Comparison of ENCODE assay signal across 8 cellular contexts in the genomic region with DNA sequence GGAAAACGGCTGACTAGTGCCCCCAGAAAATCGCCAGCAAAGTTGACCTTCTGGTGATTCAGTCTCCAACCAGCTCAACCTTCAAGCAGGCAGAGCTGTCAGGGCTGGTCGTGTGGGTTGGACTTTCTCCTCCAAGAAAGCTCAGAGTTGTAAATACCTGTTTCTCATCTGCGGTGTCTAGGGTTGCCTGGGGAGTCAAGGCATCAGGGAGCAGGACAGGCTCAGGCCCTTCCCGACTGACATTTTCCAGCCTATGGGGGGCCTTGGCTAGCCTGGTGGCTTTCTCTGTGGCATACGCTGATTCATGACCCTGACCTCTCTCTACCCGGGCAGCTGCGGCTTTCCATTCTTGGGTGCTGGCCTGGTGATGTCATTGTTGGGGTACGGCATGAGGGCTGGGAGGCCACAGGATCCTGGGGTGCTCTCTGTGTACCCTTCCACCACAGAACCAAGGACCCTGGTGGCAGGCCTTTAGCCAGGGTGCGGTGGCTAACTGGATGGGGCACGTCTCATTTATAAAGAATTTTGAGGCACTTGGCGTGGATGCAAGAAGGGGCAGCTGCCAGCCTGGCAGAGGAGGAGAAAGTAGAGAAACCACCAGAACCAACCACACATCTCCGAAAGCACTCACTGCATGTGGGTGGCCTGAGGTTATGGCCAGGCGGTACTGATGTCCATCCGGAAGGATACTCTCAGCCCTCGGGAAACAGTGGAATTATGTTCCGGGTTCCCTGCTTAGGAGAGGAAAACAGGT.
DNase-seq lines count a peak whose midpoint lies in the region; TF ChIP-seq lines count a peak whose summit lies in the region.

No MANE protein-coding gene starts in this region.

- no peak for TF ChIP-seq CTCF in AG04450 (IDR thresholded peaks at IDR 0.05; ENCODE audit: low read depth, low read length)

- DNase-seq in AG04450 (ENCODE audit: low read depth, low spot score) (no peak), HCEC 1CT (peak; percentile 86), astrocyte of the hippocampus (ENCODE audit: low read depth, low spot score) (peak; percentile 72), myocyte (ENCODE audit: low read depth) (peak; percentile 99), NCI-H2029 (lab: John Stamatoyannopoulos, UW) (no peak), NCI-H774 (lab: John Stamatoyannopoulos, UW) (no peak), KG1 (lab: John Stamatoyannopoulos, UW) (no peak)
- no peak for DNase-seq in stimulated activated CD4-positive, alpha-beta T cell treated with anti-CD3 and anti-CD28 coated beads, Interleukin-12 subunit alpha, Interleukin-12 subunit beta, amount 100 ng/mL, for 4 hours

- no peak overlapping the region for H3K4me3 ChIP-seq in AG04450 (ENCODE audit: low read depth, low read length)

- H3K9me3 ChIP-seq in AG04450 (ENCODE audit: control insufficient read depth, insufficient read depth, low read length) = no peaks in the 10 kb centered on the region

- CTCF ChIA-PET in AG04450 (lab: Charles Lee) = interaction anchor here (0.6 kb wide), 1 partner anchor 62 kb away, joined by 3 read pairs; no protein-coding TSS in a partner anchor

- no peaks in the 10 kb centered on the region for H3K27me3 ChIP-seq in AG04450 (ENCODE audit: control insufficient read depth, insufficient read depth, low read length)

- peak overlapping the region; percentile 21 for H3K27ac ChIP-seq in AG04450 (ENCODE audit: low read depth, low read length)

- POLR2A ChIA-PET in AG04450 (lab: Yijun Ruan, JAX) = no interaction called here

Comparison
In these comparisons a context has a peak if more than half of its experiments do, and no peak if none do; other contexts are left out.
1. DNase-seq: peak in HCEC 1CT (single experiment), astrocyte of the hippocampus (single experiment) and myocyte (single experiment); none in AG04450 (single experiment), NCI-H2029 (single experiment), NCI-H774 (single experiment), stimulated activated CD4-positive, alpha-beta T cell treated with anti-CD3 and anti-CD28 coated beads, Interleukin-12 subunit alpha, Interleukin-12 subunit beta, amount 100 ng/mL, for 4 hours (single experiment) and KG1 (single experiment).